ENCODE assay signal across 25 cellular contexts in genomic region chr5:89309268-89309667, GRCh38.
DNase-seq lines count a peak whose midpoint lies in the region; ATAC-seq, FAIRE-seq and TF ChIP-seq lines count a peak whose summit lies in the region.
"Had no signal": no experiment of that assay in that cellular context is flagged by ENCODE, and none has a peak within 500 bp of the region (broad histone marks: within the 10 kb centered on the region; RNA-seq: fewer than 3 reads in every experiment).

No MANE protein-coding gene starts in this region.

- peaks cover 30% of the 10 kb centered on the region for H3F3A ChIP-seq in MM.1S (ENCODE audit: insufficient read depth, low read length)

- H3K27me3 ChIP-seq in MM.1S (replicated peaks; ENCODE audit: insufficient read depth, low read length): no peaks in the 10 kb centered on the region
- H3K27me3 ChIP-seq in bronchial epithelial cell (ENCODE audit: control insufficient read depth, insufficient read depth, low read length): no peaks in the 10 kb centered on the region
- H3K27me3 ChIP-seq: BE2C, SJCRH30 had no signal

- H3K4me1 ChIP-seq in MM.1S (ENCODE audit: low read length): peaks cover 51% of the 10 kb centered on the region
- H3K4me1 ChIP-seq: BE2C had no signal

- peaks cover 9% of the 10 kb centered on the region for H3K4me1 Mint-ChIP-seq in activated naive CD8-positive, alpha-beta T cell (ENCODE audit: low read depth)
- peaks cover 25% of the 10 kb centered on the region for H3K4me1 Mint-ChIP-seq in activated naive CD8-positive, alpha-beta T cell treated with anti-CD3 and anti-CD28 coated beads, Interleukin-2, amount 50 U/mL, for 24 hours
- peaks cover 44% of the 10 kb centered on the region for H3K4me1 Mint-ChIP-seq in stimulated activated memory B cell treated with anti-CD40 and anti-IgM and Interleukin-4, amounts not matched to agents 10 μg/mL and 1 μg/mL and 100 μg/mL, for 72 hours

- H3K36me3 Mint-ChIP-seq in activated naive CD8-positive, alpha-beta T cell: no peaks in the 10 kb centered on the region
- no peaks in the 10 kb centered on the region for H3K36me3 Mint-ChIP-seq in activated naive CD8-positive, alpha-beta T cell treated with anti-CD3 and anti-CD28 coated beads, Interleukin-2, amount 50 U/mL, for 24 hours (ENCODE audit: low read depth)
- no peaks in the 10 kb centered on the region for H3K36me3 Mint-ChIP-seq in stimulated activated memory B cell treated with anti-CD40 and anti-IgM and Interleukin-4, amounts not matched to agents 10 μg/mL and 1 μg/mL and 100 μg/mL, for 72 hours
- H3K36me3 Mint-ChIP-seq: CD4-positive, CD25-positive, alpha-beta regulatory T cell had no signal

- H2AFZ ChIP-seq in MM.1S (ENCODE audit: low read length): no peak overlapping the region

- H3K4me2 ChIP-seq in MM.1S (ENCODE audit: low read depth, low read length): peak overlapping the region; percentile 44

- H3K4me3 ChIP-seq in MM.1S (ENCODE audit: low read length) (no peak overlapping the region), bronchial epithelial cell (ENCODE audit: low read depth, low read length) (no peak overlapping the region)
- H3K4me3 ChIP-seq: SJCRH30 had no signal

- H3K36me3 ChIP-seq in MM.1S (replicated peaks; ENCODE audit: insufficient read depth, low read length): no peaks in the 10 kb centered on the region
- H3K36me3 ChIP-seq in bronchial epithelial cell (ENCODE audit: control insufficient read depth, insufficient read depth, low read length): no peaks in the 10 kb centered on the region
- H3K36me3 ChIP-seq: BE2C, SJCRH30 had no signal

- H3K79me2 ChIP-seq in MM.1S (ENCODE audit: low read length): 0 out of 2 replicates have a peak, but pooled peaks cover 3% of the 10 kb centered on the region

- H3K4me3 Mint-ChIP-seq in activated naive CD8-positive, alpha-beta T cell: no peak overlapping the region
- no peak overlapping the region for H3K4me3 Mint-ChIP-seq in activated naive CD8-positive, alpha-beta T cell treated with anti-CD3 and anti-CD28 coated beads, Interleukin-2, amount 50 U/mL, for 24 hours
- H3K4me3 Mint-ChIP-seq in stimulated activated memory B cell treated with anti-CD40 and anti-IgM and Interleukin-4, amounts not matched to agents 10 μg/mL and 1 μg/mL and 100 μg/mL, for 72 hours: no peak overlapping the region
- H3K4me3 Mint-ChIP-seq: CD4-positive, CD25-positive, alpha-beta regulatory T cell; H9 had no signal

- FAIRE-seq in bronchial epithelial cell (lab: Jason Lieb, UNC): no peak
- FAIRE-seq: HTR-8/SVneo had no signal

- no peaks in the 10 kb centered on the region for H4K20me1 ChIP-seq in MM.1S (ENCODE audit: insufficient read depth, low read length)

- ATAC-seq in activated naive CD8-positive, alpha-beta T cell treated with anti-CD3 and anti-CD28 coated beads, Interleukin-2, amount 50 U/mL, for 24 hours: no peak
- no peak for ATAC-seq in stimulated activated memory B cell treated with anti-CD40 and anti-IgM and Interleukin-4, amounts not matched to agents 10 μg/mL and 1 μg/mL and 100 μg/mL, for 72 hours
- no peak for ATAC-seq in GM19455 (IDR thresholded peaks at IDR 0.05; ENCODE audit: unreplicated experiment)

- peaks cover 7% of the 10 kb centered on the region for H3K9me3 Mint-ChIP-seq in activated naive CD8-positive, alpha-beta T cell (ENCODE audit: low read depth)
- peaks cover 3% of the 10 kb centered on the region for H3K9me3 Mint-ChIP-seq in activated naive CD8-positive, alpha-beta T cell treated with anti-CD3 and anti-CD28 coated beads, Interleukin-2, amount 50 U/mL, for 24 hours
- H3K9me3 Mint-ChIP-seq in stimulated activated memory B cell treated with anti-CD40 and anti-IgM and Interleukin-4, amounts not matched to agents 10 μg/mL and 1 μg/mL and 100 μg/mL, for 72 hours: peaks cover 3% of the 10 kb centered on the region
- H3K9me3 Mint-ChIP-seq: H9 had no signal

- peak overlapping the region; percentile 56; the same call in 1 of the 2 replicates for H3K27ac ChIP-seq in MM.1S (ENCODE audit: low read length)
- H3K27ac ChIP-seq: SJCRH30 had no signal

- H3K9ac ChIP-seq in MM.1S (ENCODE audit: low read length): no peak overlapping the region

- H3K9me2 ChIP-seq in MM.1S (replicated peaks; ENCODE audit: insufficient read depth, low read length): no peaks in the 10 kb centered on the region

- peak overlapping the region; percentile 29 for H3K27ac Mint-ChIP-seq in activated naive CD8-positive, alpha-beta T cell
- H3K27ac Mint-ChIP-seq in activated naive CD8-positive, alpha-beta T cell treated with anti-CD3 and anti-CD28 coated beads, Interleukin-2, amount 50 U/mL, for 24 hours: no peak overlapping the region
- H3K27ac Mint-ChIP-seq in stimulated activated memory B cell treated with anti-CD40 and anti-IgM and Interleukin-4, amounts not matched to agents 10 μg/mL and 1 μg/mL and 100 μg/mL, for 72 hours: peak overlapping the region; percentile 48
- H3K27ac Mint-ChIP-seq: CD4-positive, CD25-positive, alpha-beta regulatory T cell; H9 had no signal

- TF ChIP-seq CTCF in MM.1S (IDR thresholded peaks at IDR 0.05; ENCODE audit: low read length): no peak
- no peak for TF ChIP-seq CTCF in bronchial epithelial cell (IDR thresholded peaks at IDR 0.05; ENCODE audit: insufficient read depth, low read length, severe bottlenecking)

- no peaks in the 10 kb centered on the region for H3K27me3 Mint-ChIP-seq in activated naive CD8-positive, alpha-beta T cell
- no peaks in the 10 kb centered on the region for H3K27me3 Mint-ChIP-seq in activated naive CD8-positive, alpha-beta T cell treated with anti-CD3 and anti-CD28 coated beads, Interleukin-2, amount 50 U/mL, for 24 hours
- H3K27me3 Mint-ChIP-seq in stimulated activated memory B cell treated with anti-CD40 and anti-IgM and Interleukin-4, amounts not matched to agents 10 μg/mL and 1 μg/mL and 100 μg/mL, for 72 hours: no peaks in the 10 kb centered on the region

- H3K9me3 ChIP-seq in MM.1S (replicated peaks; ENCODE audit: insufficient read depth, low read length): no peaks in the 10 kb centered on the region
- H3K9me3 ChIP-seq: BE2C had no signal

- DNase-seq in activated naive CD8-positive, alpha-beta T cell treated with anti-CD3 and anti-CD28 coated beads, Interleukin-2, amount 50 U/mL, for 24 hours: no peak
- DNase-seq in MM.1S (no peak), bronchial epithelial cell (ENCODE audit: low read depth) (peak; percentile 84), NCI-H128 (lab: John Stamatoyannopoulos, UW; ENCODE audit: unreplicated experiment) (no peak)
- DNase-seq in activated T-cell treated with anti-CD3 and anti-CD28 coated beads, Interleukin-2, amount 50 U/mL, for 48 hours: no peak
- DNase-seq: 8988T; BE2C; CD4-positive, CD25-positive, alpha-beta regulatory T cell; COR-L47; DMS 273 treated with DMSO at 0.1 percent for 48 hours; DND-41; H9; IMR-90; Kasumi-1; NCI-H1105; NCI-H187; NCI-H2107; NCI-H226; NCI-H524; NCI-H82; SJCRH30 had no signal
